1 cellular context compared by ENCODE assay signal in genomic region chr14:100092832-100093231, GRCh38.
TF ChIP-seq lines count a peak whose summit lies in the region.

No MANE protein-coding gene starts in this region.

TF ChIP-seq in HepG2, 621 proteins besides CTCF, POLR2A, EP300 and RAD21:
- TF ChIP-seq ZNF891 (CRISPR knock-in tag; IDR thresholded peaks at IDR 0.05) (no peak), SRSF9 (IDR thresholded peaks at IDR 0.05; ENCODE audit: borderline replicate concordance, insufficient read depth, low read depth, low read length, poor library complexity, severe bottlenecking) (no peak), HNRNPLL (IDR thresholded peaks at IDR 0.05; ENCODE audit: low read depth, low read length, poor library complexity, severe bottlenecking) (no peak), TP53 (CRISPR knock-in tag; conservative IDR thresholded peaks at IDR 0.05) (no peak), TEF (CRISPR knock-in tag; IDR thresholded peaks at IDR 0.05) (no peak), PHF21A (CRISPR knock-in tag; IDR thresholded peaks at IDR 0.05) (no peak), ZNF619 (CRISPR knock-in tag; IDR thresholded peaks at IDR 0.05) (no peak)
